1 cellular context compared by ENCODE assay signal in genomic region chr3:29280675-29281264, GRCh38.
TF ChIP-seq lines count a peak whose summit lies in the region.

Gene RBMS3, plus strand, starts transcription at chr3:29281071.

TF ChIP-seq in HCT116, 20 proteins besides CTCF, POLR2A, EP300 and RAD21 (continued from another document):
- TF ChIP-seq, protein P1, sequence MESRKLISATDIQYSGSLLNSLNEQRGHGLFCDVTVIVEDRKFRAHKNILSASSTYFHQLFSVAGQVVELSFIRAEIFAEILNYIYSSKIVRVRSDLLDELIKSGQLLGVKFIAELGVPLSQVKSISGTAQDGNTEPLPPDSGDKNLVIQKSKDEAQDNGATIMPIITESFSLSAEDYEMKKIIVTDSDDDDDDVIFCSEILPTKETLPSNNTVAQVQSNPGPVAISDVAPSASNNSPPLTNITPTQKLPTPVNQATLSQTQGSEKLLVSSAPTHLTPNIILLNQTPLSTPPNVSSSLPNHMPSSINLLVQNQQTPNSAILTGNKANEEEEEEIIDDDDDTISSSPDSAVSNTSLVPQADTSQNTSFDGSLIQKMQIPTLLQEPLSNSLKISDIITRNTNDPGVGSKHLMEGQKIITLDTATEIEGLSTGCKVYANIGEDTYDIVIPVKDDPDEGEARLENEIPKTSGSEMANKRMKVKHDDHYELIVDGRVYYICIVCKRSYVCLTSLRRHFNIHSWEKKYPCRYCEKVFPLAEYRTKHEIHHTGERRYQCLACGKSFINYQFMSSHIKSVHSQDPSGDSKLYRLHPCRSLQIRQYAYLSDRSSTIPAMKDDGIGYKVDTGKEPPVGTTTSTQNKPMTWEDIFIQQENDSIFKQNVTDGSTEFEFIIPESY (IDR thresholded peaks at IDR 0.05; ENCODE audit: extremely low read depth, insufficient replicate concordance, low read length): no peak
- TF ChIP-seq EZH2phosphoT487 (IDR thresholded peaks at IDR 0.05; ENCODE audit: borderline replicate concordance): no peak
- TF ChIP-seq SP1 (IDR thresholded peaks at IDR 0.05; ENCODE audit: low read depth): no peak
- TF ChIP-seq SIN3A (IDR thresholded peaks at IDR 0.05; ENCODE audit: low read depth): no peak
- no peak for TF ChIP-seq ZFX (IDR thresholded peaks at IDR 0.05)
- no peak for TF ChIP-seq EGR1 (IDR thresholded peaks at IDR 0.05; ENCODE audit: low read depth)
- no peak for TF ChIP-seq POLR2AphosphoS5 (IDR thresholded peaks at IDR 0.05; ENCODE audit: low read depth, low read length)
